8 cellular contexts compared by ENCODE assay signal in the genomic region with DNA sequence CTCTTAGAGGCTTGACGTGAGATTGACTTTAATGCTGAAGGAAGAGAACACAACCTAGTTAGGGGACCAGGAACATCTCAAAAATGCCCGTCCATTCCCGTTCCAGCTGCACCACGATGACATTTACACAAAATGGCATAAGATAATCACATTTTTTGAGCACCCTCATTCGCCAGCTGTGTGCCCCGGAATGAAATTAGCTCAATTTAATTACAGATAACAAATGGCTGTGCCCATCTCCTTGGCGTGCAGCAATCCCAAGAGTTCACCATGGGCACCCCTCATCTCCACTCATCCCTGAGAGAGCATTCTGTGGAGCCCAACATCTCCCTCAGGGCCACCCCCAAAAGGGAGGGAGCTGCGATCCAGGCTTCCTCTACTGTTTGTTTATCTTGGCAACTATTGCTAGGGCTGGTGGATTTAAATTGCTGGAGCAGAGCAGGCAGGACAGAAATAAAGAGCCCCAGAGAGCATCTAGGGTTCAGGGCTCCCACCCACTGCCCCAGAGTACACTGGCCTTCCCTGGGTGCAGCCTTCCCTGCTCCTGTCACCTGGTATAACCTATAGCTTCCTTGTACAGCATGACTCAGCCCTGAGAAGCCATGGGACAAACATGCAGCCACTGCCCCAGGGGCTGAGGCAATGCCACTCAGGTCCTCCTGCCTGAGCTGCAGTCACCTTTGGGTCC.
DNase-seq lines count a peak whose midpoint lies in the region; ATAC-seq, FAIRE-seq and TF ChIP-seq lines count a peak whose summit lies in the region.

No MANE protein-coding gene starts in this region.

- peak overlapping the region; percentile 38 for H3K4me2 ChIP-seq in SK-N-SH

- no peak for FAIRE-seq in H54 (lab: Jason Lieb, UNC)

- no peaks in the 10 kb centered on the region for H4K20me1 ChIP-seq in SK-N-SH (ENCODE audit: insufficient read depth)

- no peaks in the 10 kb centered on the region for H3F3A ChIP-seq in SK-N-SH (replicated peaks; ENCODE audit: insufficient read depth)

- H3K4me3 ChIP-seq in SK-N-SH (ENCODE audit: low read depth in 2 of 2, low read length in 1 of 2), result peak overlapping the region in 1 of 2 experiments; percentile 9; a peak in 1 of 4 replicates
- peak overlapping the region in 1 of 12 donors; percentile 8 for H3K4me3 ChIP-seq in heart left ventricle
- H3K4me3 ChIP-seq in retinal pigment epithelial cell (ENCODE audit: low read length), result no peak overlapping the region

- H3K4me1 ChIP-seq in SK-N-SH (ENCODE audit: control insufficient read depth in 1 of 2, insufficient read depth in 2 of 2, low read depth in 1 of 2, low read length in 1 of 2) (peaks cover 0 to 40% of the 10 kb centered on the region in 2 experiments; a peak in 2 of 4 replicates), heart left ventricle (peaks cover 8 to 50% (median 28%) of the 10 kb centered on the region in 12 donors)

- H3K9me3 ChIP-seq in SK-N-SH, result no peaks in the 10 kb centered on the region
- H3K9me3 ChIP-seq in heart left ventricle, result peaks cover 0 to 6% (median under 1%) of the 10 kb centered on the region in 12 donors

- H3K79me2 ChIP-seq in SK-N-SH (ENCODE audit: insufficient read depth), result no peaks in the 10 kb centered on the region

- H3K9me2 ChIP-seq in SK-N-SH, result no peaks in the 10 kb centered on the region

- H3K36me3 ChIP-seq in SK-N-SH (replicated peaks in 1 of 2; ENCODE audit: control insufficient read depth in 1 of 2, insufficient read depth in 2 of 2, low read length in 1 of 2) (no peaks in the 10 kb centered on the region), heart left ventricle (no peaks in the 10 kb centered on the region)

- no peak for TF ChIP-seq RAD21 in SK-N-SH (IDR thresholded peaks at IDR 0.05; ENCODE audit: low read length)

- POLR2A ChIA-PET in SK-N-SH (lab: Yijun Ruan, JAX), result interaction anchor here (1.1 to 1.6 kb wide), 2 partner anchors 20 to 21 kb away, joined by 5 to 8 read pairs; no protein-coding TSS in a partner anchor

- no peak overlapping the region; the same call in 1 of the 2 replicates for H2AFZ ChIP-seq in SK-N-SH (ENCODE audit: low read depth)

- CTCF ChIA-PET in SK-N-SH (lab: Yijun Ruan, JAX), result interaction anchor here (1.0 to 3.2 kb wide), 4 partner anchors 9 to 187 kb away, joined by 3 to 15 read pairs (median 4); no protein-coding TSS in a partner anchor

- TF ChIP-seq EP300 in SK-N-SH (IDR thresholded peaks at IDR 0.05; ENCODE audit: borderline replicate concordance in 1 of 2, low read depth in 1 of 2, low read length in 1 of 2), result peak in 1 of 2 experiments; percentile 53; a peak in 1 of 4 replicates

- no peak for TF ChIP-seq POLR2A in H54 (IDR thresholded peaks at IDR 0.05; ENCODE audit: low read depth, low read length)
- no peak for TF ChIP-seq POLR2A in heart left ventricle (IDR thresholded peaks at IDR 0.05)

- ATAC-seq in heart left ventricle, result peak; percentile 51 to 70 (median 58)
- no peak for ATAC-seq in GM21515 (IDR thresholded peaks at IDR 0.05; ENCODE audit: unreplicated experiment)
- ATAC-seq in GM18517 (IDR thresholded peaks at IDR 0.05; ENCODE audit: unreplicated experiment), result no peak

- peak overlapping the region in 1 of 2 experiments; percentile 92; a peak in 2 of 4 replicates for H3K27ac ChIP-seq in SK-N-SH (ENCODE audit: low read depth in 2 of 2, low read length in 1 of 2)
- H3K27ac ChIP-seq in heart left ventricle, result peak overlapping the region in 11 of 12 donors; percentile 2 to 77 (median 62)

- WGBS in SK-N-SH (ENCODE audit: low lambda C conversion rate), result 29% methylated on average over 8 of the region's 8 CpGs
- 56 to 59% (median 57%) methylated on average over 8 of the region's 8 CpGs for WGBS in heart left ventricle, 4 donors

- no peaks in the 10 kb centered on the region for H3K27me3 ChIP-seq in SK-N-SH (ENCODE audit: insufficient read depth)
- H3K27me3 ChIP-seq in heart left ventricle, result no peaks in the 10 kb centered on the region

- TF ChIP-seq CTCF in SK-N-SH (IDR thresholded peaks at IDR 0.05), result no peak
- no peak for TF ChIP-seq CTCF in heart left ventricle (IDR thresholded peaks at IDR 0.05)
- no peak for TF ChIP-seq CTCF in retinal pigment epithelial cell (conservative IDR thresholded peaks at IDR 0.05; ENCODE audit: low read depth, low read length)

- H3K9ac ChIP-seq in SK-N-SH, result no peak overlapping the region

- peak; percentile 37 for DNase-seq in H54 (ENCODE audit: insufficient read length, low spot score)
- DNase-seq in SK-N-SH, result peak; percentile 73
- DNase-seq in heart left ventricle, result peak in 3 of 5 donors; percentile 30 to 43 (median 36)
- peak; percentile 34 for DNase-seq in retinal pigment epithelial cell (ENCODE audit: low read depth)
- DNase-seq in D341Med (ENCODE audit: low spot score), result no peak
- no peak for DNase-seq in NCI-H2171 treated with DMSO at 0.1 percent for 48 hours (lab: John Stamatoyannopoulos, UW)

- intact Hi-C loops in heart left ventricle (cut with DNase I), result loop anchor here in 2 of 10 donors (5.0 kb wide), 2 partner anchors 50 to 115 kb away; no protein-coding TSS in a partner anchor

TF ChIP-seq in SK-N-SH, 30 proteins besides CTCF, POLR2A, EP300 and RAD21 (continues in another document):
- TF ChIP-seq ZBTB33 (IDR thresholded peaks at IDR 0.05; ENCODE audit: borderline replicate concordance, low read depth) (no peak), YY1 (IDR thresholded peaks at IDR 0.05; ENCODE audit: low read depth) (no peak), RCOR1 (IDR thresholded peaks at IDR 0.05; ENCODE audit: low read length) (peak; percentile 88), FOXJ3 (CRISPR knock-in tag; IDR thresholded peaks at IDR 0.05) (peak; percentile 72), USF2 (IDR thresholded peaks at IDR 0.05; ENCODE audit: borderline replicate concordance, low read depth, low read length) (no peak), TEAD4 (IDR thresholded peaks at IDR 0.05; ENCODE audit: borderline replicate concordance, insufficient read depth) (no peak), EZH2phosphoT487 (IDR thresholded peaks at IDR 0.05; ENCODE audit: borderline replicate concordance, low read depth) (no peak), SIN3A (IDR thresholded peaks at IDR 0.05; ENCODE audit: borderline replicate concordance, low read depth, low read length) (no peak), RFX5 (IDR thresholded peaks at IDR 0.05; ENCODE audit: low read length) (no peak), POLR2AphosphoS5 (IDR thresholded peaks at IDR 0.05; ENCODE audit: low read depth, low read length) (no peak), FOSL2 (IDR thresholded peaks at IDR 0.05; ENCODE audit: borderline replicate concordance, low read depth) (no peak), SMC3 (IDR thresholded peaks at IDR 0.05; ENCODE audit: low read depth, low read length) (no peak), MXI1 (IDR thresholded peaks at IDR 0.05; ENCODE audit: low read depth, low read length) (peak; percentile 55; the same call in 1 of the 2 replicates)
- TF ChIP-seq, protein P1, sequence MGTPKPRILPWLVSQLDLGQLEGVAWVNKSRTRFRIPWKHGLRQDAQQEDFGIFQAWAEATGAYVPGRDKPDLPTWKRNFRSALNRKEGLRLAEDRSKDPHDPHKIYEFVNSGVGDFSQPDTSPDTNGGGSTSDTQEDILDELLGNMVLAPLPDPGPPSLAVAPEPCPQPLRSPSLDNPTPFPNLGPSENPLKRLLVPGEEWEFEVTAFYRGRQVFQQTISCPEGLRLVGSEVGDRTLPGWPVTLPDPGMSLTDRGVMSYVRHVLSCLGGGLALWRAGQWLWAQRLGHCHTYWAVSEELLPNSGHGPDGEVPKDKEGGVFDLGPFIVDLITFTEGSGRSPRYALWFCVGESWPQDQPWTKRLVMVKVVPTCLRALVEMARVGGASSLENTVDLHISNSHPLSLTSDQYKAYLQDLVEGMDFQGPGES (IDR thresholded peaks at IDR 0.05; ENCODE audit: low read depth, low read length), result no peak
- TF ChIP-seq, protein P2, sequence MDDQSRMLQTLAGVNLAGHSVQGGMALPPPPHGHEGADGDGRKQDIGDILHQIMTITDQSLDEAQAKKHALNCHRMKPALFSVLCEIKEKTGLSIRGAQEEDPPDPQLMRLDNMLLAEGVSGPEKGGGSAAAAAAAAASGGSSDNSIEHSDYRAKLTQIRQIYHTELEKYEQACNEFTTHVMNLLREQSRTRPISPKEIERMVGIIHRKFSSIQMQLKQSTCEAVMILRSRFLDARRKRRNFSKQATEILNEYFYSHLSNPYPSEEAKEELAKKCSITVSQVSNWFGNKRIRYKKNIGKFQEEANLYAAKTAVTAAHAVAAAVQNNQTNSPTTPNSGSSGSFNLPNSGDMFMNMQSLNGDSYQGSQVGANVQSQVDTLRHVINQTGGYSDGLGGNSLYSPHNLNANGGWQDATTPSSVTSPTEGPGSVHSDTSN (IDR thresholded peaks at IDR 0.05), result no peak
- TF ChIP-seq, protein P3, sequence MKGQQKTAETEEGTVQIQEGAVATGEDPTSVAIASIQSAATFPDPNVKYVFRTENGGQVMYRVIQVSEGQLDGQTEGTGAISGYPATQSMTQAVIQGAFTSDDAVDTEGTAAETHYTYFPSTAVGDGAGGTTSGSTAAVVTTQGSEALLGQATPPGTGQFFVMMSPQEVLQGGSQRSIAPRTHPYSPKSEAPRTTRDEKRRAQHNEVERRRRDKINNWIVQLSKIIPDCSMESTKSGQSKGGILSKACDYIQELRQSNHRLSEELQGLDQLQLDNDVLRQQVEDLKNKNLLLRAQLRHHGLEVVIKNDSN (IDR thresholded peaks at IDR 0.05; ENCODE audit: borderline replicate concordance, low read depth), result no peak

Comparison
In these comparisons a context has a peak if more than half of its experiments do, and no peak if none do; other contexts are left out.
1. DNase-seq: peak in H54 (single experiment), SK-N-SH (single experiment), heart left ventricle (3 of 5) and retinal pigment epithelial cell (single experiment); none in D341Med (single experiment) and NCI-H2171 treated with DMSO at 0.1 percent for 48 hours (single experiment).
2. ATAC-seq: peak in heart left ventricle (4 of 4); none in GM21515 (single experiment) and GM18517 (single experiment).